In the genomic region with DNA sequence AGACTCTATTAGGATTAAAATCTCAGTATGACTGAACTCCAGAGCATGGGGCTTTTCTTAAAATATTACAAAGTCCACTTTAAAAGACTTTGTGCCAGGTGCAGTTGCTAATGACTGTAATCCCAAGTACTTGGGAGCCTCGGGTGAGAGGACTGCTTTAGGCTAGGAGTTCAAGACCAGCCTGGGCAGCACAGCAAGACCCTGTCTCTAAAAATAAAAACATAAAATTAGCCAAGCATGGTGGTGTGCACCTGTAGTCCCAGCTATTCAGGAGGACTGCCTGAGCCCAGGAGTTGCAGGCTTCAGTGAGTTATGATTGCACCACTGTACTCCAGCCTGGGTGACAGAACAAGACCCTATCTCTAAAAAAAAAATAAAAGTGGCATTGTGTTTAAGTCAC, we compare ENCODE assay signal across 23 cellular contexts. TPM values are rescaled to one million over a fixed set of nuclear protein-coding genes. Genes with fewer than 3 reads are reported as not detected.
DNase-seq lines count a peak whose midpoint lies in the region; ATAC-seq and TF ChIP-seq lines count a peak whose summit lies in the region.
"Had no signal": no experiment of that assay in that cellular context is flagged by ENCODE, and none has a peak within 500 bp of the region (broad histone marks: within the 10 kb centered on the region; RNA-seq: fewer than 3 reads in every experiment).

No MANE protein-coding gene starts in this region.

- H3K4me3 ChIP-seq in cardiac muscle cell (no peak overlapping the region), heart left ventricle (no peak overlapping the region), dorsolateral prefrontal cortex (peak overlapping the region in 2 of 59 donors; percentile 14 to 25)
- H3K4me3 ChIP-seq: SJSA1 had no signal

- WGBS in heart left ventricle, 4 donors = 79 to 92% (median 86%) methylated on average over 1 of the region's 1 CpG

- peaks cover 21% of the 10 kb centered on the region for H3K4me1 Mint-ChIP-seq in WTC11

- H3K36me3 ChIP-seq in cardiac muscle cell (no peaks in the 10 kb centered on the region), heart left ventricle (peaks cover 0 to 6% (median 0%) of the 10 kb centered on the region in 9 donors)
- H3K36me3 ChIP-seq: SJSA1 had no signal

- POLR2A ChIA-PET in WTC11 (lab: Charles Lee) = no interaction called here

- H3K27me3 ChIP-seq in cardiac muscle cell (no peaks in the 10 kb centered on the region), heart left ventricle (no peaks in the 10 kb centered on the region), dorsolateral prefrontal cortex (no peaks in the 10 kb centered on the region)
- H3K27me3 ChIP-seq: SJSA1 had no signal

- H3K27ac ChIP-seq in cardiac muscle cell (peak overlapping the region; percentile 87), heart left ventricle (peak overlapping the region in 3 of 12 donors; percentile 6 to 72 (median 29)), dorsolateral prefrontal cortex (peak overlapping the region; percentile 39 to 98 (median 93)), substantia nigra (ENCODE audit: low read depth, low read length, poor library complexity, severe bottlenecking) (peak overlapping the region; percentile 73)
- H3K27ac ChIP-seq: C4-2B, HL-60, SJSA1 had no signal

- DNase-seq in cardiac muscle cell (ENCODE audit: low read depth in 1 of 2, low spot score in 1 of 2) = no peak
- DNase-seq in heart left ventricle = no peak
- no peak for DNase-seq in WTC11 (ENCODE audit: low spot score)
- no peak for DNase-seq in dorsolateral prefrontal cortex
- DNase-seq in substantia nigra (lab: John Stamatoyannopoulos, UW) = no peak
- DNase-seq in dermis blood vessel endothelial cell = no peak
- no peak for DNase-seq in Ammon's horn (ENCODE audit: low spot score)
- no peak for DNase-seq in NCI-H1417 (lab: John Stamatoyannopoulos, UW)
- DNase-seq: 8988T; AML-193; Calu3; CD8-positive, alpha-beta memory T cell; DMS153; KBM-7; NCI-H1092 treated with DMSO at 0.1 percent for 48 hours; NCI-H2029 treated with DMSO at 0.1 percent for 48 hours; NCI-H2171; NCI-H345; NCI-H774 had no signal

- H3K4me3 Mint-ChIP-seq in WTC11 = no peak overlapping the region
- H3K4me3 Mint-ChIP-seq: CD8-positive, alpha-beta memory T cell had no signal

- no peaks in the 10 kb centered on the region for H3K9me3 ChIP-seq in cardiac muscle cell (ENCODE audit: low read depth)
- H3K9me3 ChIP-seq in heart left ventricle = no peaks in the 10 kb centered on the region
- H3K9me3 ChIP-seq: SJSA1 had no signal

- no peak for TF ChIP-seq POLR2A in heart left ventricle (IDR thresholded peaks at IDR 0.05)

- no peaks in the 10 kb centered on the region for H3K27me3 Mint-ChIP-seq in WTC11 (ENCODE audit: low read depth)
- H3K27me3 Mint-ChIP-seq: CD8-positive, alpha-beta memory T cell had no signal

- H3K27ac Mint-ChIP-seq in WTC11 = no peak overlapping the region

- peaks cover 32% of the 10 kb centered on the region for H3K4me1 ChIP-seq in cardiac muscle cell (ENCODE audit: low read depth)
- H3K4me1 ChIP-seq in heart left ventricle = peaks cover 0 to 94% (median 77%) of the 10 kb centered on the region in 12 donors

- H3K9me3 Mint-ChIP-seq in WTC11 = no peaks in the 10 kb centered on the region
- H3K9me3 Mint-ChIP-seq: CD8-positive, alpha-beta memory T cell had no signal

- no peak for TF ChIP-seq CTCF in cardiac muscle cell (IDR thresholded peaks at IDR 0.05; ENCODE audit: low read depth, low read length)
- TF ChIP-seq CTCF in heart left ventricle (IDR thresholded peaks at IDR 0.05) = no peak
- no peak for TF ChIP-seq CTCF in WTC11 (IDR thresholded peaks at IDR 0.05)
- no peak for TF ChIP-seq CTCF in dorsolateral prefrontal cortex (IDR thresholded peaks at IDR 0.05 in 54 of 56, conservative IDR thresholded peaks at IDR 0.05 in 2 of 56; ENCODE audit: low read depth in 1 of 56, partially characterized antibody in 56 of 56)

- H3K36me3 Mint-ChIP-seq in WTC11 = no peaks in the 10 kb centered on the region; the same call in 1 of the 2 replicates

- intact Hi-C loops in heart left ventricle (cut with DNase I) = loop anchor here in 1 of 10 donors (5.0 kb wide), 1 partner anchor 51 kb away; no protein-coding TSS in a partner anchor
- intact Hi-C loops in dorsolateral prefrontal cortex (cut with DNase I) = no loop called here

- CTCF ChIA-PET in WTC11 (lab: Charles Lee) = interaction anchor here (1.6 kb wide), 1 partner anchor 50 kb away, joined by 7 read pairs; no protein-coding TSS in a partner anchor

- ATAC-seq in heart left ventricle = no peak
- no peak for ATAC-seq in WTC11
- ATAC-seq: HepG2 had no signal

TF ChIP-seq in WTC11, 78 proteins besides CTCF, POLR2A, EP300 and RAD21:
- TF ChIP-seq ZNF121 (CRISPR knock-in tag; IDR thresholded peaks at IDR 0.05) = peak; percentile 82
- no peak for TF ChIP-seq CBFB (CRISPR knock-in tag; IDR thresholded peaks at IDR 0.05; ENCODE audit: low read depth)

RNA-seq across cellular contexts. Expression of gene ATF7, which starts 33.2 kb away (rescaled TPM):
- total RNA-seq in cardiac muscle cell = 8.7 and 9.1 TPM in 2 replicates
- 13.8 and 17.8 TPM in 2 replicates for polyA plus RNA-seq in cardiac muscle cell
- total RNA-seq in heart left ventricle = 10 to 100 TPM; 21.1 to 43.2 (median 32.0) TPM
- polyA plus RNA-seq in heart left ventricle = 10 to 100 TPM; 20.0 to 21.3 TPM
- total RNA-seq in WTC11 (2021) = 16.3 to 20.3 TPM (median 19.7 TPM) in 3 replicates
- total RNA-seq in dorsolateral prefrontal cortex = 10 to 100 TPM; 24.9 to 81.0 (median 39.7) TPM
- 12.9 and 14.9 TPM in 2 replicates for total RNA-seq in dermis blood vessel endothelial cell
